In the genomic region with DNA sequence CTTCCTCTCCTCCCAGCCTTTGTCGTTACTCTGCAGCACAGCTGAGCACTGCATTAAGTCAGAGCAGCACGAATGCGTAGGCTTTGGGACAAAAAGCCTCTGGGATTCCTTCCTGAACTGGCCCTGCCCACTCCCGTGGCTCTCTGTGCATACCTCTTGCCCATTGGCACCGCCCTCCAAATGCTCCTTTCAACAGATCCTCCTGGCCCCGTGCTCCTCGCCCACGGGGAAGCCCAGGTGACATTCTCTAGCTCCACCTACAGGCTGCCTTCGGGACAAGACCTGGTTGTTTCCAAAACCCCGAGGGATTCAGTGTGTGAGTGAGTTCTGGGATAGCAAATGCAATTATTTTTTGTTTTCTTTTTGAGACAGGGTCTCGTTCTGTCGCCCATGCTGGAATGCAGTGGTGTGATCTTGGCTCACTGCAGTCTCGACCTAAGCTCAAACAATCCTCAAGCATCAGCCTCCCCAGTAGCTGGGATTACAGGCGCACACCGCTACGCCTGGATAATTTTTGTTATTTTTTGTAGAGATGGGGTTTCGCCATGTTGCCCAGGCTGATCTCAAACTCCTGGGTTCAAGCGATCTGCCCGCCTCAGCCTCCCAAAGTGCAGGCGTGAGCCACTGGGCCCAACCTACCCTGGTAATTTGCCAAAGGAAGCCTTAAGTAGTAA, we compare ENCODE assay signal across 1 cellular context.
TF ChIP-seq lines count a peak whose summit lies in the region.

No MANE protein-coding gene starts in this region.

TF ChIP-seq in H1, 55 proteins besides CTCF, POLR2A, EP300 and RAD21 (continued from another document):
- TF ChIP-seq CBX8 (IDR thresholded peaks at IDR 0.05; ENCODE audit: borderline replicate concordance, low read depth, low read length) (no peak), SUZ12 (IDR thresholded peaks at IDR 0.05; ENCODE audit: low read length) (no peak), TAF1 (IDR thresholded peaks at IDR 0.05; ENCODE audit: low read depth, low read length) (peak; percentile 48; the same call in 1 of the 2 replicates), YY1 (IDR thresholded peaks at IDR 0.05; ENCODE audit: low read depth, low read length) (peak; percentile 70; the same call in 1 of the 2 replicates), SP4 (IDR thresholded peaks at IDR 0.05; ENCODE audit: low read length) (no peak), CHD2 (IDR thresholded peaks at IDR 0.05; ENCODE audit: low read length) (no peak), NRF1 (IDR thresholded peaks at IDR 0.05; ENCODE audit: low read depth, low read length) (no peak), POLR2AphosphoS5 (IDR thresholded peaks at IDR 0.05; ENCODE audit: low read depth, low read length) (0 out of 2 replicates have a peak, but pooled peaks have one; percentile 24), JUND (IDR thresholded peaks at IDR 0.05; ENCODE audit: low read length) (no peak), CREB1 (IDR thresholded peaks at IDR 0.05) (peak; percentile 21; the same call in 1 of the 2 replicates), SP1 (IDR thresholded peaks at IDR 0.05; ENCODE audit: low read depth, low read length) (no peak), SIN3A (conservative IDR thresholded peaks at IDR 0.05 in 1 of 2, IDR thresholded peaks at IDR 0.05 in 1 of 2; ENCODE audit: low read depth in 1 of 2, low read length in 2 of 2) (peak; percentile 48 to 64; a peak in 1 of 4 replicates), EZH2 (IDR thresholded peaks at IDR 0.05; ENCODE audit: low read depth, low read length, severe bottlenecking) (no peak), RFX5 (IDR thresholded peaks at IDR 0.05; ENCODE audit: borderline replicate concordance, low read depth, low read length) (no peak), CHD1 (IDR thresholded peaks at IDR 0.05; ENCODE audit: low read depth, low read length) (no peak), SP2 (IDR thresholded peaks at IDR 0.05; ENCODE audit: low read length) (no peak), EGR1 (IDR thresholded peaks at IDR 0.05; ENCODE audit: borderline replicate concordance, low read depth, low read length) (peak; percentile 78; the same call in 1 of the 2 replicates), BACH1 (IDR thresholded peaks at IDR 0.05; ENCODE audit: low read length) (peak; percentile 86), TEAD4 (IDR thresholded peaks at IDR 0.05; ENCODE audit: low read depth, low read length) (no peak), GABPA (IDR thresholded peaks at IDR 0.05; ENCODE audit: borderline replicate concordance, insufficient read depth, low read length) (peak; percentile 71; the same call in 1 of the 2 replicates), BCL11A (IDR thresholded peaks at IDR 0.05; ENCODE audit: low read depth in 2 of 2, low read length in 2 of 2) (no peak), GTF2F1 (IDR thresholded peaks at IDR 0.05; ENCODE audit: borderline replicate concordance, low read depth, low read length) (no peak), TAF7 (optimal IDR thresholded peaks at IDR 0.05; ENCODE audit: borderline replicate concordance, low read depth, low read length) (no peak), PHF8 (conservative IDR thresholded peaks at IDR 0.05; ENCODE audit: low read depth, low read length) (no peak), TCF12 (IDR thresholded peaks at IDR 0.05; ENCODE audit: low read depth, low read length) (no peak), ASH2L (IDR thresholded peaks at IDR 0.05; ENCODE audit: low read length) (no peak), CTBP2 (IDR thresholded peaks at IDR 0.05; ENCODE audit: borderline replicate concordance, insufficient read depth, insufficient read length, low read length) (no peak), RXRA (IDR thresholded peaks at IDR 0.05; ENCODE audit: insufficient read depth, low read depth, low read length) (no peak)
- TF ChIP-seq, protein P1, sequence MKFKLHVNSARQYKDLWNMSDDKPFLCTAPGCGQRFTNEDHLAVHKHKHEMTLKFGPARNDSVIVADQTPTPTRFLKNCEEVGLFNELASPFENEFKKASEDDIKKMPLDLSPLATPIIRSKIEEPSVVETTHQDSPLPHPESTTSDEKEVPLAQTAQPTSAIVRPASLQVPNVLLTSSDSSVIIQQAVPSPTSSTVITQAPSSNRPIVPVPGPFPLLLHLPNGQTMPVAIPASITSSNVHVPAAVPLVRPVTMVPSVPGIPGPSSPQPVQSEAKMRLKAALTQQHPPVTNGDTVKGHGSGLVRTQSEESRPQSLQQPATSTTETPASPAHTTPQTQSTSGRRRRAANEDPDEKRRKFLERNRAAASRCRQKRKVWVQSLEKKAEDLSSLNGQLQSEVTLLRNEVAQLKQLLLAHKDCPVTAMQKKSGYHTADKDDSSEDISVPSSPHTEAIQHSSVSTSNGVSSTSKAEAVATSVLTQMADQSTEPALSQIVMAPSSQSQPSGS (IDR thresholded peaks at IDR 0.05; ENCODE audit: low read length) = no peak
- TF ChIP-seq, protein P2, sequence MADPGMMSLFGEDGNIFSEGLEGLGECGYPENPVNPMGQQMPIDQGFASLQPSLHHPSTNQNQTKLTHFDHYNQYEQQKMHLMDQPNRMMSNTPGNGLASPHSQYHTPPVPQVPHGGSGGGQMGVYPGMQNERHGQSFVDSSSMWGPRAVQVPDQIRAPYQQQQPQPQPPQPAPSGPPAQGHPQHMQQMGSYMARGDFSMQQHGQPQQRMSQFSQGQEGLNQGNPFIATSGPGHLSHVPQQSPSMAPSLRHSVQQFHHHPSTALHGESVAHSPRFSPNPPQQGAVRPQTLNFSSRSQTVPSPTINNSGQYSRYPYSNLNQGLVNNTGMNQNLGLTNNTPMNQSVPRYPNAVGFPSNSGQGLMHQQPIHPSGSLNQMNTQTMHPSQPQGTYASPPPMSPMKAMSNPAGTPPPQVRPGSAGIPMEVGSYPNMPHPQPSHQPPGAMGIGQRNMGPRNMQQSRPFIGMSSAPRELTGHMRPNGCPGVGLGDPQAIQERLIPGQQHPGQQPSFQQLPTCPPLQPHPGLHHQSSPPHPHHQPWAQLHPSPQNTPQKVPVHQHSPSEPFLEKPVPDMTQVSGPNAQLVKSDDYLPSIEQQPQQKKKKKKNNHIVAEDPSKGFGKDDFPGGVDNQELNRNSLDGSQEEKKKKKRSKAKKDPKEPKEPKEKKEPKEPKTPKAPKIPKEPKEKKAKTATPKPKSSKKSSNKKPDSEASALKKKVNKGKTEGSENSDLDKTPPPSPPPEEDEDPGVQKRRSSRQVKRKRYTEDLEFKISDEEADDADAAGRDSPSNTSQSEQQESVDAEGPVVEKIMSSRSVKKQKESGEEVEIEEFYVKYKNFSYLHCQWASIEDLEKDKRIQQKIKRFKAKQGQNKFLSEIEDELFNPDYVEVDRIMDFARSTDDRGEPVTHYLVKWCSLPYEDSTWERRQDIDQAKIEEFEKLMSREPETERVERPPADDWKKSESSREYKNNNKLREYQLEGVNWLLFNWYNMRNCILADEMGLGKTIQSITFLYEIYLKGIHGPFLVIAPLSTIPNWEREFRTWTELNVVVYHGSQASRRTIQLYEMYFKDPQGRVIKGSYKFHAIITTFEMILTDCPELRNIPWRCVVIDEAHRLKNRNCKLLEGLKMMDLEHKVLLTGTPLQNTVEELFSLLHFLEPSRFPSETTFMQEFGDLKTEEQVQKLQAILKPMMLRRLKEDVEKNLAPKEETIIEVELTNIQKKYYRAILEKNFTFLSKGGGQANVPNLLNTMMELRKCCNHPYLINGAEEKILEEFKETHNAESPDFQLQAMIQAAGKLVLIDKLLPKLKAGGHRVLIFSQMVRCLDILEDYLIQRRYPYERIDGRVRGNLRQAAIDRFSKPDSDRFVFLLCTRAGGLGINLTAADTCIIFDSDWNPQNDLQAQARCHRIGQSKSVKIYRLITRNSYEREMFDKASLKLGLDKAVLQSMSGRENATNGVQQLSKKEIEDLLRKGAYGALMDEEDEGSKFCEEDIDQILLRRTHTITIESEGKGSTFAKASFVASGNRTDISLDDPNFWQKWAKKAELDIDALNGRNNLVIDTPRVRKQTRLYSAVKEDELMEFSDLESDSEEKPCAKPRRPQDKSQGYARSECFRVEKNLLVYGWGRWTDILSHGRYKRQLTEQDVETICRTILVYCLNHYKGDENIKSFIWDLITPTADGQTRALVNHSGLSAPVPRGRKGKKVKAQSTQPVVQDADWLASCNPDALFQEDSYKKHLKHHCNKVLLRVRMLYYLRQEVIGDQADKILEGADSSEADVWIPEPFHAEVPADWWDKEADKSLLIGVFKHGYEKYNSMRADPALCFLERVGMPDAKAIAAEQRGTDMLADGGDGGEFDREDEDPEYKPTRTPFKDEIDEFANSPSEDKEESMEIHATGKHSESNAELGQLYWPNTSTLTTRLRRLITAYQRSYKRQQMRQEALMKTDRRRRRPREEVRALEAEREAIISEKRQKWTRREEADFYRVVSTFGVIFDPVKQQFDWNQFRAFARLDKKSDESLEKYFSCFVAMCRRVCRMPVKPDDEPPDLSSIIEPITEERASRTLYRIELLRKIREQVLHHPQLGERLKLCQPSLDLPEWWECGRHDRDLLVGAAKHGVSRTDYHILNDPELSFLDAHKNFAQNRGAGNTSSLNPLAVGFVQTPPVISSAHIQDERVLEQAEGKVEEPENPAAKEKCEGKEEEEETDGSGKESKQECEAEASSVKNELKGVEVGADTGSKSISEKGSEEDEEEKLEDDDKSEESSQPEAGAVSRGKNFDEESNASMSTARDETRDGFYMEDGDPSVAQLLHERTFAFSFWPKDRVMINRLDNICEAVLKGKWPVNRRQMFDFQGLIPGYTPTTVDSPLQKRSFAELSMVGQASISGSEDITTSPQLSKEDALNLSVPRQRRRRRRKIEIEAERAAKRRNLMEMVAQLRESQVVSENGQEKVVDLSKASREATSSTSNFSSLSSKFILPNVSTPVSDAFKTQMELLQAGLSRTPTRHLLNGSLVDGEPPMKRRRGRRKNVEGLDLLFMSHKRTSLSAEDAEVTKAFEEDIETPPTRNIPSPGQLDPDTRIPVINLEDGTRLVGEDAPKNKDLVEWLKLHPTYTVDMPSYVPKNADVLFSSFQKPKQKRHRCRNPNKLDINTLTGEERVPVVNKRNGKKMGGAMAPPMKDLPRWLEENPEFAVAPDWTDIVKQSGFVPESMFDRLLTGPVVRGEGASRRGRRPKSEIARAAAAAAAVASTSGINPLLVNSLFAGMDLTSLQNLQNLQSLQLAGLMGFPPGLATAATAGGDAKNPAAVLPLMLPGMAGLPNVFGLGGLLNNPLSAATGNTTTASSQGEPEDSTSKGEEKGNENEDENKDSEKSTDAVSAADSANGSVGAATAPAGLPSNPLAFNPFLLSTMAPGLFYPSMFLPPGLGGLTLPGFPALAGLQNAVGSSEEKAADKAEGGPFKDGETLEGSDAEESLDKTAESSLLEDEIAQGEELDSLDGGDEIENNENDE (IDR thresholded peaks at IDR 0.05; ENCODE audit: insufficient replicate concordance, low read length) = no peak
- TF ChIP-seq, protein P3, sequence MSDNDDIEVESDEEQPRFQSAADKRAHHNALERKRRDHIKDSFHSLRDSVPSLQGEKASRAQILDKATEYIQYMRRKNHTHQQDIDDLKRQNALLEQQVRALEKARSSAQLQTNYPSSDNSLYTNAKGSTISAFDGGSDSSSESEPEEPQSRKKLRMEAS (IDR thresholded peaks at IDR 0.05) = peak; percentile 59
